Comparison of ENCODE assay signal across 21 cellular contexts in the genomic region with DNA sequence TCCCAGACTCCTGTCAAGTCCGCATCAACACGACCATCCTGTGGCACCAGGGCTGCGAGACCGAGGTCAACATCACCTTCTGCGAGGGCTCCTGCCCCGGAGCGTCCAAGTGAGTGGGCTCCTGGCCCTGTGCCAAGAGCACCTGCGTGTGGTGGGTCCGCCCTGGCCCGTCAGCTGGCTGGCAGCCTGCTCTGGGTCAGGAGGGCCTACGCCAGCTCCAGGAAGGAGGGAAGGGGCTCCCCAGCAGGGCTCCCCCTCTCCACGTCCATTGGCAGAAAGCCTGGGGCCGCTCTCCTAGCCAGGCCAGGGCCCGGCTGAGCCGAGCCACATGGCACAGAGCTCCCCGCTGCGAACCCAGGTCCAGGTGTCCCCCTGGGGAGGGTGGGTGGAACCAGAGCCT. TPM values are rescaled to one million over a fixed set of nuclear protein-coding genes. Genes with fewer than 3 reads are reported as not detected.
"Had no signal": no experiment of that assay in that cellular context is flagged by ENCODE, and none has a peak within 500 bp of the region (broad histone marks: within the 10 kb centered on the region; RNA-seq: fewer than 3 reads in every experiment).

No MANE protein-coding gene starts in this region.

- H3K27me3 ChIP-seq: body of pancreas, Peyer's patch had no signal

- H3K27ac Mint-ChIP-seq: activated CD8-positive, alpha-beta T cell treated with anti-CD3 and anti-CD28 coated beads for 36 hours; activated naive CD4-positive, alpha-beta T cell treated with anti-CD3 and anti-CD28 coated beads, Interleukin-2, amount 50 U/mL, for 24 hours; activated T-cell treated with anti-CD3 and anti-CD28 coated beads, Interleukin-2, amount 50 U/mL, for 24 hours; activated T-helper 1 cell treated with anti-CD3 and anti-CD28 coated beads, Interleukin-12 subunit alpha, Interleukin-12 subunit beta, Interleukin-2, Interleukin-4 antibody, amounts not matched to agents 30 ng/mL and 10 ng/mL and 1 ng/mL, durations not matched to agents 14 hours and 24 hours and 36 hours; T-helper 1 cell treated with Interleukin-12 subunit alpha and Interleukin-12 subunit beta and Interleukin-4 antibody, amounts not matched to agents 30 μg/mL and 1 μg/mL, for 36 hours had no signal

- H3K27me3 Mint-ChIP-seq: activated CD8-positive, alpha-beta T cell treated with anti-CD3 and anti-CD28 coated beads for 36 hours; activated naive CD4-positive, alpha-beta T cell treated with anti-CD3 and anti-CD28 coated beads, Interleukin-2, amount 50 U/mL, for 24 hours; activated T-cell treated with anti-CD3 and anti-CD28 coated beads, Interleukin-2, amount 50 U/mL, for 24 hours had no signal

- H3K4me3 Mint-ChIP-seq: activated naive CD4-positive, alpha-beta T cell treated with anti-CD3 and anti-CD28 coated beads, Interleukin-2, amount 50 U/mL, for 24 hours; activated T-cell treated with anti-CD3 and anti-CD28 coated beads, Interleukin-2, amount 50 U/mL, for 24 hours; activated T-helper 1 cell treated with anti-CD3 and anti-CD28 coated beads, Interleukin-12 subunit alpha, Interleukin-12 subunit beta, Interleukin-2, Interleukin-4 antibody, amounts not matched to agents 30 ng/mL and 10 ng/mL and 1 ng/mL, durations not matched to agents 14 hours and 24 hours and 36 hours; T-helper 1 cell treated with Interleukin-12 subunit alpha and Interleukin-12 subunit beta and Interleukin-4 antibody, amounts not matched to agents 30 μg/mL and 1 μg/mL, for 36 hours had no signal

- H3K36me3 ChIP-seq: Peyer's patch had no signal

- H3K9me3 Mint-ChIP-seq: activated naive CD4-positive, alpha-beta T cell treated with anti-CD3 and anti-CD28 coated beads, Interleukin-2, amount 50 U/mL, for 24 hours had no signal

- H3K4me3 ChIP-seq: body of pancreas, Peyer's patch had no signal

- H3K9me3 ChIP-seq: body of pancreas had no signal

- H3K27ac ChIP-seq: body of pancreas, Peyer's patch had no signal

- DNase-seq: activated effector memory CD4-positive, alpha-beta T cell treated with Interleukin-2 at 50 U/mL for 16 hours; aorta; body of pancreas; KG1; NCI-H1048; NCI-H146; NCI-H2029; NCI-H2107; NCI-H2171 treated with DMSO at 0.1 percent for 48 hours; NCI-H526 treated with DMSO at 0.1 percent for 48 hours; SHP77 treated with DMSO at 0.1 percent for 48 hours had no signal

- FAIRE-seq: bronchial epithelial cell had no signal

- ATAC-seq: activated CD4-positive, CD25-positive, alpha-beta regulatory T cell treated with anti-CD3 and anti-CD28 coated beads, Interleukin-2, amount 50 U/mL, for 24 hours; body of pancreas had no signal

RNA-seq across cellular contexts. Expression of a gene that starts 37.8 kb away (rescaled TPM):
- total RNA-seq: activated CD8-positive, alpha-beta T cell treated with anti-CD3 and anti-CD28 coated beads for 36 hours; activated T-helper 1 cell treated with anti-CD3 and anti-CD28 coated beads, Interleukin-12 subunit alpha, Interleukin-12 subunit beta, Interleukin-2, Interleukin-4 antibody, amounts not matched to agents 30 ng/mL and 10 ng/mL and 1 ng/mL, durations not matched to agents 14 hours and 24 hours and 36 hours; aorta; bronchial epithelial cell; LHCN-M2; M059J had no signal
